26 cellular contexts compared by ENCODE assay signal in the genomic region with DNA sequence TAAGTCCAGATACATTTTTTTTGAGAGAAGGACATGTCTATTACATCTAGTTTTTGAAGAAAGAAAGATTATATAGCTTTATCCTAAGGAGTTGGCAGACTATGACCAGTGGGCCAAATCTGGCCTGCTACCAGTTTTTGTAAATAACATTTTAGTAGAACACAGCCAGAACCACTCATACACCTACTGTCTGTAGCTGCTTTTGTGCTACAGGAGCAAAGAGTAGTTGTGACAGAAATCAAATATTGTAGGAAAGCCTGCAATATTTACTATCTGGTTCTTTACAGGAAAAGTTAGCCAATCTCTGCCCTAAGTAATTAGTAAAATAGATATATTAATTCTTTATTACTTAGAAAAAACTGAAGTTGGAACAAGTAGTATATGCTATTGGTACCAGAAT. TPM values are rescaled to one million over a fixed set of nuclear protein-coding genes. Genes with fewer than 3 reads are reported as not detected.
DNase-seq lines count a peak whose midpoint lies in the region; ATAC-seq, FAIRE-seq and TF ChIP-seq lines count a peak whose summit lies in the region.
"Had no signal": no experiment of that assay in that cellular context is flagged by ENCODE, and none has a peak within 500 bp of the region (broad histone marks: within the 10 kb centered on the region; RNA-seq: fewer than 3 reads in every experiment).

No MANE protein-coding gene starts in this region.

- FAIRE-seq in HepG2 (lab: Jason Lieb, UNC): no peak
- FAIRE-seq: GM12891, GM19239 had no signal

- DNase-seq in Right ventricle myocardium superior: no peak
- DNase-seq in heart right ventricle: no peak
- DNase-seq in HepG2 (ENCODE audit: low spot score): no peak
- no peak for DNase-seq in left lobe of liver (ENCODE audit: low spot score)
- no peak for DNase-seq in NCI-H2081 treated with DMSO at 0.1 percent for 48 hours (lab: John Stamatoyannopoulos, UW)
- DNase-seq in stimulated activated naive B cell treated with anti-CD40 and anti-IgM and Interleukin-4, amounts not matched to agents 10 μg/mL and 1 μg/mL and 100 μg/mL, for 72 hours: no peak
- DNase-seq: 8988T; ACHN; BE2C; C1 segment of cervical spinal cord; CD4-positive, alpha-beta memory T cell; CD4-positive, CD25-positive, alpha-beta regulatory T cell; CD8-positive, alpha-beta memory T cell; COR-L47; DMS 273 treated with DMSO at 0.1 percent for 48 hours; DMS153; DMS53; DMS79; DND-41; EL; GDM1 had no signal

- H3K4me1 ChIP-seq in heart right ventricle (peaks cover 0 to 50% (median 32%) of the 10 kb centered on the region in 9 donors), liver (ENCODE audit: control insufficient read depth in 4 of 4, insufficient read depth in 4 of 4, low read length in 3 of 4) (peaks cover 0 to 19% (median 3%) of the 10 kb centered on the region in 4 donors), HepG2 (ENCODE audit: insufficient read depth, low read length) (peaks cover 8% of the 10 kb centered on the region)

- no peak overlapping the region for H3K27ac Mint-ChIP-seq in stimulated activated naive B cell treated with anti-CD40 and anti-IgM and Interleukin-4, amounts not matched to agents 10 μg/mL and 1 μg/mL and 100 μg/mL, for 72 hours
- H3K27ac Mint-ChIP-seq: CD14-positive monocyte; CD4-positive, alpha-beta memory T cell; CD4-positive, CD25-positive, alpha-beta regulatory T cell; CD8-positive, alpha-beta memory T cell had no signal

- no TSS peak for BruUV-seq in HepG2 (replicated peaks; lab: Mats Ljungman, UMichigan)

- H3K4me3 ChIP-seq in heart right ventricle: no peak overlapping the region
- H3K4me3 ChIP-seq in liver (ENCODE audit: low read depth in 1 of 3, low read length in 3 of 3): no peak overlapping the region
- no peak overlapping the region for H3K4me3 ChIP-seq in HepG2 (replicated peaks in 1 of 3; ENCODE audit: insufficient read depth in 1 of 3, low read depth in 2 of 3, low read length in 3 of 3)
- H3K4me3 ChIP-seq: BLaER1 had no signal

- no peaks in the 10 kb centered on the region for H3K36me3 ChIP-seq in heart right ventricle
- H3K36me3 ChIP-seq in liver (ENCODE audit: control insufficient read depth in 4 of 4, insufficient read depth in 3 of 4, low read depth in 1 of 4, low read length in 3 of 4): no peaks in the 10 kb centered on the region
- no peaks in the 10 kb centered on the region for H3K36me3 ChIP-seq in HepG2 (replicated peaks in 1 of 2; ENCODE audit: control insufficient read depth in 1 of 2, insufficient read depth in 2 of 2, low read length in 2 of 2)
- H3K36me3 ChIP-seq: BE2C had no signal

- no peak for TF ChIP-seq EP300 in HepG2 (IDR thresholded peaks at IDR 0.05; ENCODE audit: low read depth in 2 of 2, low read length in 2 of 2)
- no peak for TF ChIP-seq EP300 in HepG2 (CRISPR knock-in tag; IDR thresholded peaks at IDR 0.05; ENCODE audit: borderline replicate concordance)

- no peak overlapping the region for H2AFZ ChIP-seq in HepG2 (ENCODE audit: low read length)

- in situ Hi-C loops in HepG2 (cut with HindIII; ENCODE audit: extremely low pct_ligation_motif_present, low pct_unique_long_range_greater_than_20kb): no loop called here

- H3K27me3 Mint-ChIP-seq in stimulated activated naive B cell treated with anti-CD40 and anti-IgM and Interleukin-4, amounts not matched to agents 10 μg/mL and 1 μg/mL and 100 μg/mL, for 72 hours: no peaks in the 10 kb centered on the region
- H3K27me3 Mint-ChIP-seq: CD4-positive, alpha-beta memory T cell; CD4-positive, CD25-positive, alpha-beta regulatory T cell had no signal

- no peak for TF ChIP-seq POLR2A in HepG2 (IDR thresholded peaks at IDR 0.05; ENCODE audit: insufficient read depth in 1 of 2, low read depth in 2 of 2, low read length in 2 of 2)

- POLR2A ChIA-PET in HepG2 (lab: Yijun Ruan, JAX): no interaction called here

- no peak overlapping the region for H3K9ac ChIP-seq in liver (ENCODE audit: low read depth in 1 of 2, low read length in 2 of 2)
- no peak overlapping the region for H3K9ac ChIP-seq in HepG2 (ENCODE audit: insufficient read depth, low read depth, low read length)
- H3K9ac ChIP-seq: BLaER1 had no signal

- no peaks in the 10 kb centered on the region; the same call in 1 of the 2 replicates for H4K20me1 ChIP-seq in HepG2 (ENCODE audit: insufficient read depth, low read length)

- H3K4me3 Mint-ChIP-seq in stimulated activated naive B cell treated with anti-CD40 and anti-IgM and Interleukin-4, amounts not matched to agents 10 μg/mL and 1 μg/mL and 100 μg/mL, for 72 hours: no peak overlapping the region
- H3K4me3 Mint-ChIP-seq: CD14-positive monocyte; CD4-positive, alpha-beta memory T cell; CD4-positive, CD25-positive, alpha-beta regulatory T cell; CD8-positive, alpha-beta memory T cell had no signal

- TF ChIP-seq RAD21 in liver (IDR thresholded peaks at IDR 0.05) (no peak), HepG2 (CRISPR knock-in tag; IDR thresholded peaks at IDR 0.05) (no peak)

- intact Hi-C loops in Right ventricle myocardium superior (cut with DNase I) (no loop called here), heart right ventricle (cut with DNase I) (no loop called here), HepG2 (cut with micrococcal nuclease; ENCODE audit: unreplicated experiment) (no loop called here)

- H3K27ac ChIP-seq in heart right ventricle (no peak overlapping the region), liver (ENCODE audit: low read depth in 1 of 2, low read length in 2 of 2) (peak overlapping the region in 1 of 2 donors; percentile 20), HepG2 (ENCODE audit: extremely low read length, insufficient read depth, low read length) (no peak overlapping the region)
- H3K27ac ChIP-seq: BLaER1 had no signal

- H3K9me3 Mint-ChIP-seq in stimulated activated naive B cell treated with anti-CD40 and anti-IgM and Interleukin-4, amounts not matched to agents 10 μg/mL and 1 μg/mL and 100 μg/mL, for 72 hours: no peaks in the 10 kb centered on the region

- H3K36me3 Mint-ChIP-seq in stimulated activated naive B cell treated with anti-CD40 and anti-IgM and Interleukin-4, amounts not matched to agents 10 μg/mL and 1 μg/mL and 100 μg/mL, for 72 hours: peaks cover 4 to 15% of the 10 kb centered on the region in 2 donors
- H3K36me3 Mint-ChIP-seq: CD14-positive monocyte had no signal

- ATAC-seq in Right ventricle myocardium superior (ENCODE audit: poor library complexity) (peak; percentile 37), heart right ventricle (no peak), HepG2 (no peak), left lobe of liver (peak; percentile 79)
- no peak for ATAC-seq in stimulated activated naive B cell treated with anti-CD40 and anti-IgM and Interleukin-4, amounts not matched to agents 10 μg/mL and 1 μg/mL and 100 μg/mL, for 72 hours (replicated peaks)

- CTCF ChIA-PET in HepG2 (lab: Yijun Ruan, JAX; ENCODE audit: low intra/inter-chr PET ratio, low total read pairs): no interaction called here

- no peak overlapping the region for H3K4me2 ChIP-seq in HepG2 (ENCODE audit: low read depth, low read length)
- H3K4me2 ChIP-seq: BLaER1 had no signal

- TF ChIP-seq CTCF in heart right ventricle (IDR thresholded peaks at IDR 0.05): no peak
- no peak for TF ChIP-seq CTCF in liver (IDR thresholded peaks at IDR 0.05; ENCODE audit: low read depth, low read length, missing input control)
- no peak for TF ChIP-seq CTCF in HepG2 (CRISPR knock-in tag; IDR thresholded peaks at IDR 0.05)

- peaks cover 0 to 4% (median 0%) of the 10 kb centered on the region in 11 donors for H3K9me3 ChIP-seq in heart right ventricle
- no peaks in the 10 kb centered on the region for H3K9me3 ChIP-seq in liver (ENCODE audit: control insufficient read depth in 4 of 4, low read length in 3 of 4)
- no peaks in the 10 kb centered on the region for H3K9me3 ChIP-seq in HepG2 (ENCODE audit: low read length)
- H3K9me3 ChIP-seq: BE2C had no signal

- H3K79me2 ChIP-seq in HepG2 (ENCODE audit: insufficient read depth, low read length): peaks cover 2% of the 10 kb centered on the region

- H3K27me3 ChIP-seq in heart right ventricle (no peaks in the 10 kb centered on the region), liver (ENCODE audit: control insufficient read depth in 4 of 4, insufficient read depth in 4 of 4, low read length in 3 of 4) (no peaks in the 10 kb centered on the region), HepG2 (ENCODE audit: control insufficient read depth in 1 of 2, insufficient read depth in 2 of 2, low read length in 2 of 2) (no peaks in the 10 kb centered on the region)
- H3K27me3 ChIP-seq: BE2C, BLaER1 had no signal

- peaks cover 16 to 30% of the 10 kb centered on the region in 2 donors for H3K4me1 Mint-ChIP-seq in stimulated activated naive B cell treated with anti-CD40 and anti-IgM and Interleukin-4, amounts not matched to agents 10 μg/mL and 1 μg/mL and 100 μg/mL, for 72 hours

TF ChIP-seq in HepG2, 621 proteins besides CTCF, POLR2A, EP300 and RAD21 (continues in another document):
- no peak for TF ChIP-seq CCDC6 (CRISPR knock-in tag; IDR thresholded peaks at IDR 0.05)
- no peak for TF ChIP-seq SIN3B (IDR thresholded peaks at IDR 0.05; ENCODE audit: low read length)

RNA-seq across cellular contexts. Expression of a gene that starts 17.2 kb away (rescaled TPM):
- total RNA-seq in Right ventricle myocardium superior: 38.4 TPM
- total RNA-seq in heart right ventricle: 10 to 100 TPM; 38.1 to 60.7 (median 51.6) TPM
- polyA plus RNA-seq in heart right ventricle: 10 to 100 TPM in 1 of 2 donors, 1 to 10 TPM in 1; 9.8 to 26.6 TPM
- 10 to 100 TPM in 1 of 2 donors, 1 to 10 TPM in 1; 7.6 to 15.8 TPM for total RNA-seq in liver
- polyA plus RNA-seq in liver: 1 to 10 TPM; 3.6 to 4.8 TPM
- total RNA-seq in HepG2 (2016; rRNA removed; fragmentation: Illumina TruSeq; extraction: Trizol): 11.8 and 13.3 TPM in 2 replicates
- 57.8 and 58.7 TPM in 2 replicates for total RNA-seq in HepG2 (2016; cell fraction: cytosol; rRNA removed; fragmentation: Illumina TruSeq; extraction: Trizol; ENCODE audit: low read depth)
- 12.1 and 12.2 TPM in 2 replicates for total RNA-seq in HepG2 (2016; cell fraction: insoluble cytoplasmic fraction; rRNA removed; fragmentation: Illumina TruSeq; extraction: Trizol)
- 19.8 and 23.5 TPM in 2 replicates for total RNA-seq in HepG2 (2016; cell fraction: membrane; rRNA removed; fragmentation: Illumina TruSeq; extraction: Trizol)
- total RNA-seq in HepG2 (2016; cell fraction: nucleus; rRNA removed; fragmentation: Illumina TruSeq; extraction: Trizol): 17.1 and 18.3 TPM in 2 replicates
- polyA plus RNA-seq in HepG2 (2011; rRNA removed): 3.7 and 4.7 TPM in 2 replicates
- polyA plus RNA-seq in HepG2 (2011; cell fraction: cytosol; rRNA removed): 1.4 and 2.2 TPM in 2 replicates
- polyA plus RNA-seq in HepG2 (2011; cell fraction: nucleus; rRNA removed): 3.0 and 3.3 TPM in 2 replicates
- 6.5 and 8.0 TPM in 2 replicates for polyA plus RNA-seq in HepG2 (2012)
- polyA plus RNA-seq in HepG2 (2016; cell fraction: cytosol; fragmentation: Illumina TruSeq; extraction: Trizol; ENCODE audit: low read depth): 2.8 and 3.0 TPM in 2 replicates
- polyA plus RNA-seq in HepG2 (2016; cell fraction: insoluble cytoplasmic fraction; fragmentation: Illumina TruSeq; extraction: Trizol; ENCODE audit: low read depth): 11.3 and 12.0 TPM in 2 replicates
- 5.6 and 6.7 TPM in 2 replicates for polyA plus RNA-seq in HepG2 (2016; cell fraction: membrane; fragmentation: Illumina TruSeq; extraction: Trizol; ENCODE audit: low read depth)
- polyA plus RNA-seq in HepG2 (2016; cell fraction: nucleus; fragmentation: Illumina TruSeq; extraction: Trizol; ENCODE audit: insufficient read depth, low read depth): 7.9 and 9.5 TPM in 2 replicates
- polyA minus RNA-seq in HepG2 (2011; rRNA and poly(A)+ RNA removed; ENCODE audit: low replicate concordance): 2.0 and 9.4 TPM in 2 replicates
- 9.1 and 10.1 TPM in 2 replicates for polyA minus RNA-seq in HepG2 (2011; cell fraction: cytosol; rRNA and poly(A)+ RNA removed)
- polyA minus RNA-seq in HepG2 (2011; cell fraction: nucleus; rRNA and poly(A)+ RNA removed): 30.9 and 31.6 TPM in 2 replicates
- 11.3 TPM for total RNA-seq in left lobe of liver

Comparison
In these comparisons a context has a peak if more than half of its experiments do, and no peak if none do; other contexts are left out.
1. ATAC-seq: peak in Right ventricle myocardium superior (single experiment) and left lobe of liver (single experiment); none in heart right ventricle (0 of 8), HepG2 (single experiment) and stimulated activated naive B cell treated with anti-CD40 and anti-IgM and Interleukin-4, amounts not matched to agents 10 μg/mL and 1 μg/mL and 100 μg/mL, for 72 hours (0 of 2).